Comparison of ENCODE assay signal across 1 cellular context in the genomic region with DNA sequence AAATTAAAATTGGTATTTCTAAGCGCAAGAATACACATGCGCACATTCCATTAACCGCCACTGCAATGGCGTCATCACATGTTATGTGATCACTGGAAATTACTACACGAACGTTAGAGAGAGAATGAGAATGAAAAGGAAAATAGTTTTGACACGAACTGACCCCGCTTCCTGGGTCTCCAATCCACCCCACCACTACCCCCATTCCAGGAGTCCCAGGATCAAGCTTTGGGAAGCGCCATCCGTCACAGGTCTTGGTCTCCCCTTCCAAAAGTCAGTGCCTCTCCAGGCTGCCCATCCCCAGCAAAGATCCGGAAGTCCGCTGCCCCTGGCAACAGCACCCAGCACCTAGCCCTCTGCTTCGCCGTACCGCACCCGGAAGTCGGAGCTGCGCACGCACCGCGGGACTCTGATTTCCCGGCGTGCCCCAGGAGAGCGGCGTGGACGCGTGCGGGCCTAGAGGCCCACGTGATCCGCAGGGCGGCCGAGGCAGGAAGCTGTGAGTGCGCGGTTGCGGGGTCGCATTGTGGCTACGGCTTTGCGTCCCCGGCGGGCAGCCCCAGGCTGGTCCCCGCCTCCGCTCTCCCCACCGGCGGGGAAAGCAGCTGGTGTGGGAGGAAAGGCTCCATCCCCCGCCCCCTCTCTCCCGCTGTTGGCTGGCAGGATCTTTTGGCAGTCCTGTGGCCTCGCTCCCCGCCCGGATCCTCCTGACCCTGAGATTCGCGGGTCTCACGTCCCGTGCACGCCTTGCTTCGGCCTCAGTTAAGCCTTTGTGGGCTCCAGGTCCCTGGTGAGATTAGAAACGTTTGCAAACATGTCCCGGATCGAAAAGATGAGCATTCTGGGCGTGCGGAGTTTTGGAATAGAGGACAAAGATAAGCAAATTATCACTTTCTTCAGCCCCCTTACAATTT.
TF ChIP-seq lines count a peak whose summit lies in the region.

TSS of gene RAD50 (plus strand) at position 467 of the 914 bp plus-strand sequence. CDS start at position 815, 348 bp downstream.

TF ChIP-seq in GM12878, 131 proteins besides CTCF, POLR2A, EP300 and RAD21 (continued from another document and continues in another):
- TF ChIP-seq RELB (IDR thresholded peaks at IDR 0.05; ENCODE audit: low read depth) (peak; percentile 44; the same call in 1 of the 2 replicates), BCL3 (IDR thresholded peaks at IDR 0.05; ENCODE audit: borderline replicate concordance, insufficient read depth, low read depth, low read length, poor library complexity, severe bottlenecking) (peak; percentile 51), SMC3 (IDR thresholded peaks at IDR 0.05; ENCODE audit: borderline replicate concordance, low read length) (no peak), RELA (IDR thresholded peaks at IDR 0.05; ENCODE audit: borderline replicate concordance, partially characterized antibody) (peak; percentile 23), ZZZ3 (IDR thresholded peaks at IDR 0.05; ENCODE audit: control insufficient read depth, insufficient read length, low read depth) (no peak), CEBPB (IDR thresholded peaks at IDR 0.05; ENCODE audit: borderline replicate concordance in 1 of 2, low read depth in 2 of 2, low read length in 2 of 2) (no peak), RAD51 (IDR thresholded peaks at IDR 0.05) (peak; percentile 93), WRNIP1 (IDR thresholded peaks at IDR 0.05; ENCODE audit: borderline replicate concordance, low read depth, low read length) (no peak), MTA3 (IDR thresholded peaks at IDR 0.05; ENCODE audit: borderline replicate concordance, low read length) (no peak), CBFB (IDR thresholded peaks at IDR 0.05; ENCODE audit: low read depth) (peak; percentile 80), MYB (IDR thresholded peaks at IDR 0.05; ENCODE audit: borderline replicate concordance, low read depth, low read length) (no peak), RB1 (IDR thresholded peaks at IDR 0.05; ENCODE audit: borderline replicate concordance) (peak; percentile 80; the same call in 1 of the 2 replicates), BRCA1 (IDR thresholded peaks at IDR 0.05; ENCODE audit: low read depth, low read length) (no peak), ATF7 (IDR thresholded peaks at IDR 0.05; ENCODE audit: low read depth) (peak; percentile 75), ZNF207 (IDR thresholded peaks at IDR 0.05; ENCODE audit: borderline replicate concordance) (no peak; the same call in 1 of the 2 replicates), TARDBP (IDR thresholded peaks at IDR 0.05; ENCODE audit: borderline replicate concordance) (peak; percentile 80), ZNF24 (IDR thresholded peaks at IDR 0.05) (no peak), TBL1XR1 (IDR thresholded peaks at IDR 0.05; ENCODE audit: low read depth, low read length) (no peak), GABPA (IDR thresholded peaks at IDR 0.05; ENCODE audit: low read depth) (no peak), FOXM1 (IDR thresholded peaks at IDR 0.05; ENCODE audit: low read depth, low read length) (no peak; the same call in 1 of the 2 replicates), SMAD5 (IDR thresholded peaks at IDR 0.05; ENCODE audit: low read depth) (peak; percentile 94), BMI1 (IDR thresholded peaks at IDR 0.05; ENCODE audit: borderline replicate concordance) (peak; percentile 90), RFX5 (IDR thresholded peaks at IDR 0.05; ENCODE audit: low read depth, low read length) (no peak; the same call in 1 of the 2 replicates), HDGF (IDR thresholded peaks at IDR 0.05) (peak; percentile 90; the same call in 1 of the 2 replicates), NFYA (IDR thresholded peaks at IDR 0.05; ENCODE audit: borderline replicate concordance, low read depth, low read length) (no peak), CREB1 (IDR thresholded peaks at IDR 0.05; ENCODE audit: low read depth) (peak; percentile 62; the same call in 1 of the 2 replicates)
- TF ChIP-seq, protein P1, sequence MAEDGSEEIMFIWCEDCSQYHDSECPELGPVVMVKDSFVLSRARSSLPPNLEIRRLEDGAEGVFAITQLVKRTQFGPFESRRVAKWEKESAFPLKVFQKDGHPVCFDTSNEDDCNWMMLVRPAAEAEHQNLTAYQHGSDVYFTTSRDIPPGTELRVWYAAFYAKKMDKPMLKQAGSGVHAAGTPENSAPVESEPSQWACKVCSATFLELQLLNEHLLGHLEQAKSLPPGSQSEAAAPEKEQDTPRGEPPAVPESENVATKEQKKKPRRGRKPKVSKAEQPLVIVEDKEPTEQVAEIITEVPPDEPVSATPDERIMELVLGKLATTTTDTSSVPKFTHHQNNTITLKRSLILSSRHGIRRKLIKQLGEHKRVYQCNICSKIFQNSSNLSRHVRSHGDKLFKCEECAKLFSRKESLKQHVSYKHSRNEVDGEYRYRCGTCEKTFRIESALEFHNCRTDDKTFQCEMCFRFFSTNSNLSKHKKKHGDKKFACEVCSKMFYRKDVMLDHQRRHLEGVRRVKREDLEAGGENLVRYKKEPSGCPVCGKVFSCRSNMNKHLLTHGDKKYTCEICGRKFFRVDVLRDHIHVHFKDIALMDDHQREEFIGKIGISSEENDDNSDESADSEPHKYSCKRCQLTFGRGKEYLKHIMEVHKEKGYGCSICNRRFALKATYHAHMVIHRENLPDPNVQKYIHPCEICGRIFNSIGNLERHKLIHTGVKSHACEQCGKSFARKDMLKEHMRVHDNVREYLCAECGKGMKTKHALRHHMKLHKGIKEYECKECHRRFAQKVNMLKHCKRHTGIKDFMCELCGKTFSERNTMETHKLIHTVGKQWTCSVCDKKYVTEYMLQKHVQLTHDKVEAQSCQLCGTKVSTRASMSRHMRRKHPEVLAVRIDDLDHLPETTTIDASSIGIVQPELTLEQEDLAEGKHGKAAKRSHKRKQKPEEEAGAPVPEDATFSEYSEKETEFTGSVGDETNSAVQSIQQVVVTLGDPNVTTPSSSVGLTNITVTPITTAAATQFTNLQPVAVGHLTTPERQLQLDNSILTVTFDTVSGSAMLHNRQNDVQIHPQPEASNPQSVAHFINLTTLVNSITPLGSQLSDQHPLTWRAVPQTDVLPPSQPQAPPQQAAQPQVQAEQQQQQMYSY (CRISPR knock-in tag; IDR thresholded peaks at IDR 0.05) = no peak
- TF ChIP-seq, protein P2, sequence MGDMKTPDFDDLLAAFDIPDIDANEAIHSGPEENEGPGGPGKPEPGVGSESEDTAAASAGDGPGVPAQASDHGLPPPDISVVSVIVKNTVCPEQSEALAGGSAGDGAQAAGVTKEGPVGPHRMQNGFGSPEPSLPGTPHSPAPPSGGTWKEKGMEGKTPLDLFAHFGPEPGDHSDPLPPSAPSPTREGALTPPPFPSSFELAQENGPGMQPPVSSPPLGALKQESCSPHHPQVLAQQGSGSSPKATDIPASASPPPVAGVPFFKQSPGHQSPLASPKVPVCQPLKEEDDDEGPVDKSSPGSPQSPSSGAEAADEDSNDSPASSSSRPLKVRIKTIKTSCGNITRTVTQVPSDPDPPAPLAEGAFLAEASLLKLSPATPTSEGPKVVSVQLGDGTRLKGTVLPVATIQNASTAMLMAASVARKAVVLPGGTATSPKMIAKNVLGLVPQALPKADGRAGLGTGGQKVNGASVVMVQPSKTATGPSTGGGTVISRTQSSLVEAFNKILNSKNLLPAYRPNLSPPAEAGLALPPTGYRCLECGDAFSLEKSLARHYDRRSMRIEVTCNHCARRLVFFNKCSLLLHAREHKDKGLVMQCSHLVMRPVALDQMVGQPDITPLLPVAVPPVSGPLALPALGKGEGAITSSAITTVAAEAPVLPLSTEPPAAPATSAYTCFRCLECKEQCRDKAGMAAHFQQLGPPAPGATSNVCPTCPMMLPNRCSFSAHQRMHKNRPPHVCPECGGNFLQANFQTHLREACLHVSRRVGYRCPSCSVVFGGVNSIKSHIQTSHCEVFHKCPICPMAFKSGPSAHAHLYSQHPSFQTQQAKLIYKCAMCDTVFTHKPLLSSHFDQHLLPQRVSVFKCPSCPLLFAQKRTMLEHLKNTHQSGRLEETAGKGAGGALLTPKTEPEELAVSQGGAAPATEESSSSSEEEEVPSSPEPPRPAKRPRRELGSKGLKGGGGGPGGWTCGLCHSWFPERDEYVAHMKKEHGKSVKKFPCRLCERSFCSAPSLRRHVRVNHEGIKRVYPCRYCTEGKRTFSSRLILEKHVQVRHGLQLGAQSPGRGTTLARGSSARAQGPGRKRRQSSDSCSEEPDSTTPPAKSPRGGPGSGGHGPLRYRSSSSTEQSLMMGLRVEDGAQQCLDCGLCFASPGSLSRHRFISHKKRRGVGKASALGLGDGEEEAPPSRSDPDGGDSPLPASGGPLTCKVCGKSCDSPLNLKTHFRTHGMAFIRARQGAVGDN (IDR thresholded peaks at IDR 0.05) = peak; percentile 98
- TF ChIP-seq, protein P3, sequence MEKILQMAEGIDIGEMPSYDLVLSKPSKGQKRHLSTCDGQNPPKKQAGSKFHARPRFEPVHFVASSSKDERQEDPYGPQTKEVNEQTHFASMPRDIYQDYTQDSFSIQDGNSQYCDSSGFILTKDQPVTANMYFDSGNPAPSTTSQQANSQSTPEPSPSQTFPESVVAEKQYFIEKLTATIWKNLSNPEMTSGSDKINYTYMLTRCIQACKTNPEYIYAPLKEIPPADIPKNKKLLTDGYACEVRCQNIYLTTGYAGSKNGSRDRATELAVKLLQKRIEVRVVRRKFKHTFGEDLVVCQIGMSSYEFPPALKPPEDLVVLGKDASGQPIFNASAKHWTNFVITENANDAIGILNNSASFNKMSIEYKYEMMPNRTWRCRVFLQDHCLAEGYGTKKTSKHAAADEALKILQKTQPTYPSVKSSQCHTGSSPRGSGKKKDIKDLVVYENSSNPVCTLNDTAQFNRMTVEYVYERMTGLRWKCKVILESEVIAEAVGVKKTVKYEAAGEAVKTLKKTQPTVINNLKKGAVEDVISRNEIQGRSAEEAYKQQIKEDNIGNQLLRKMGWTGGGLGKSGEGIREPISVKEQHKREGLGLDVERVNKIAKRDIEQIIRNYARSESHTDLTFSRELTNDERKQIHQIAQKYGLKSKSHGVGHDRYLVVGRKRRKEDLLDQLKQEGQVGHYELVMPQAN (conservative IDR thresholded peaks at IDR 0.05) = peak; percentile 86
- TF ChIP-seq, protein P4, sequence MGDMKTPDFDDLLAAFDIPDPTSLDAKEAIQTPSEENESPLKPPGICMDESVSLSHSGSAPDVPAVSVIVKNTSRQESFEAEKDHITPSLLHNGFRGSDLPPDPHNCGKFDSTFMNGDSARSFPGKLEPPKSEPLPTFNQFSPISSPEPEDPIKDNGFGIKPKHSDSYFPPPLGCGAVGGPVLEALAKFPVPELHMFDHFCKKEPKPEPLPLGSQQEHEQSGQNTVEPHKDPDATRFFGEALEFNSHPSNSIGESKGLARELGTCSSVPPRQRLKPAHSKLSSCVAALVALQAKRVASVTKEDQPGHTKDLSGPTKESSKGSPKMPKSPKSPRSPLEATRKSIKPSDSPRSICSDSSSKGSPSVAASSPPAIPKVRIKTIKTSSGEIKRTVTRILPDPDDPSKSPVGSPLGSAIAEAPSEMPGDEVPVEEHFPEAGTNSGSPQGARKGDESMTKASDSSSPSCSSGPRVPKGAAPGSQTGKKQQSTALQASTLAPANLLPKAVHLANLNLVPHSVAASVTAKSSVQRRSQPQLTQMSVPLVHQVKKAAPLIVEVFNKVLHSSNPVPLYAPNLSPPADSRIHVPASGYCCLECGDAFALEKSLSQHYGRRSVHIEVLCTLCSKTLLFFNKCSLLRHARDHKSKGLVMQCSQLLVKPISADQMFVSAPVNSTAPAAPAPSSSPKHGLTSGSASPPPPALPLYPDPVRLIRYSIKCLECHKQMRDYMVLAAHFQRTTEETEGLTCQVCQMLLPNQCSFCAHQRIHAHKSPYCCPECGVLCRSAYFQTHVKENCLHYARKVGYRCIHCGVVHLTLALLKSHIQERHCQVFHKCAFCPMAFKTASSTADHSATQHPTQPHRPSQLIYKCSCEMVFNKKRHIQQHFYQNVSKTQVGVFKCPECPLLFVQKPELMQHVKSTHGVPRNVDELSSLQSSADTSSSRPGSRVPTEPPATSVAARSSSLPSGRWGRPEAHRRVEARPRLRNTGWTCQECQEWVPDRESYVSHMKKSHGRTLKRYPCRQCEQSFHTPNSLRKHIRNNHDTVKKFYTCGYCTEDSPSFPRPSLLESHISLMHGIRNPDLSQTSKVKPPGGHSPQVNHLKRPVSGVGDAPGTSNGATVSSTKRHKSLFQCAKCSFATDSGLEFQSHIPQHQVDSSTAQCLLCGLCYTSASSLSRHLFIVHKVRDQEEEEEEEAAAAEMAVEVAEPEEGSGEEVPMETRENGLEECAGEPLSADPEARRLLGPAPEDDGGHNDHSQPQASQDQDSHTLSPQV (IDR thresholded peaks at IDR 0.05) = no peak
- TF ChIP-seq, protein P5, sequence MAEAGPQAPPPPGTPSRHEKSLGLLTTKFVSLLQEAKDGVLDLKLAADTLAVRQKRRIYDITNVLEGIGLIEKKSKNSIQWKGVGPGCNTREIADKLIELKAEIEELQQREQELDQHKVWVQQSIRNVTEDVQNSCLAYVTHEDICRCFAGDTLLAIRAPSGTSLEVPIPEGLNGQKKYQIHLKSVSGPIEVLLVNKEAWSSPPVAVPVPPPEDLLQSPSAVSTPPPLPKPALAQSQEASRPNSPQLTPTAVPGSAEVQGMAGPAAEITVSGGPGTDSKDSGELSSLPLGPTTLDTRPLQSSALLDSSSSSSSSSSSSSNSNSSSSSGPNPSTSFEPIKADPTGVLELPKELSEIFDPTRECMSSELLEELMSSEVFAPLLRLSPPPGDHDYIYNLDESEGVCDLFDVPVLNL (IDR thresholded peaks at IDR 0.05; ENCODE audit: low read depth, low read length) = no peak; the same call in 1 of the 2 replicates
